Comparison of ENCODE assay signal across 8 cellular contexts in the genomic region with DNA sequence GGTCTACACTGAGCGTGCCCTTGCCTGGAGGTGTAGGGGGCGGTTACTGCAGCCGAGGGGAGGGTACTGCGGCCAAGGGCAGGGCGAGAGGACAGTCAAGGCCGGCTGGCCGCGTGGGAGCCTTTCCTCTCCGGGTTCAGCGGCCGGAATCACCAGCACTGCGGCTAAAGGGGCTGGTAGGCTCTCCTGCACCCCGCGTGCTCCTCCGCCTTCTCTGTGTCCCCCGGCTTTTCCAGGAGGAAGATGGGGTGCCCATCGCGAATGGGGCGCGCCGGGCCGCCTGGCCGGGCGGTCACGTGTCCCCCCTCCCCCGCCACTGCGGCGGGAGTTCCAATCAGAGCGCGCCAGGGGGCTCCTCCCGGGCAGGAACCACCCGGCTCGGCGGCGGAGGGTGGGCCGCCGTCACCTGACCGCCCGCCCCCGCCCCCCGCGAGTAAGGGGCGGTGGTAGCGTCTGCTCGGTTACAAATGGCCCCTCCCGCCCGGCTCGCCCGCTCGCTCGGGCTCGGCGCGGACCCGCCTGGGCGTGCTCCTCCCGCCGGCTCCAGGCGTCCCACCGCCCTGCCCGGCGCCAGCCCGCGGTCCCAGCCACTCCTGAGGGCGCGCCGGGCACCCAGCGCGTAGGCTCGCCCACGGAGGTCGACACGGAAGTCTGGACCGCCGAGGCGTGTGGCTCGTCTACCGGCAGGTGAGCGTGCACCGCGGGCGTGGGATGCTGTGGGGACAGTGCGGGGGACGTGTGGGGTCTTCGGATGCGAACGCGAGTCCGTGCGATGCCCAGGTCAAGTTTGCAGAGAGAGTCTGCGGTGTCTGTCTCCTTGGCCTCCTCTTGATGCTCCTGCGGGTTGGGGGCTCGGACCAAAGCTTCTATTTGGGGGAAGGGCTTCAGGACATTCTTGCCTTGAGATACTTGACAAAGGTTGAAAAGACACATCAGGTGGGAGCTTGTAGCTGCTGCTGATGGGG.
DNase-seq lines count a peak whose midpoint lies in the region; ATAC-seq and TF ChIP-seq lines count a peak whose summit lies in the region.

No MANE protein-coding gene starts in this region.

- H3K27me3 Mint-ChIP-seq in activated CD8-positive, alpha-beta memory T cell treated with anti-CD3 and anti-CD28 coated beads, Interleukin-2, amount 10 ng/mL, durations not matched to agents 7 days and 5 days: peaks cover 78% of the 10 kb centered on the region

- DNase-seq in activated CD8-positive, alpha-beta memory T cell treated with anti-CD3 and anti-CD28 coated beads, Interleukin-2, amount 10 ng/mL, durations not matched to agents 7 days and 5 days: no peak
- DNase-seq in activated CD8-positive, alpha-beta memory T cell treated with anti-CD3 and anti-CD28 coated beads, Interleukin-2, amount 50 U/mL, for 48 hours: no peak
- DNase-seq in SK-MEL-5 (ENCODE audit: low read depth, low spot score): peak; percentile 54
- DNase-seq in esophagus muscularis mucosa (ENCODE audit: extremely low spot score): no peak
- peak; percentile 84 for DNase-seq in myocyte (ENCODE audit: low read depth)
- no peak for DNase-seq in NCI-H1436 treated with DMSO at 0.1 percent for 48 hours (lab: John Stamatoyannopoulos, UW)
- no peak for DNase-seq in NCI-H2196 (lab: John Stamatoyannopoulos, UW; ENCODE audit: unreplicated experiment)

- intact Hi-C loops in esophagus muscularis mucosa (cut with DNase I): no loop called here

- in situ Hi-C loops in SK-MEL-5 (cut with HindIII; ENCODE audit: low pct_unique_long_range_greater_than_20kb, low sequenced_read_pairs): no loop called here

- 4% methylated on average over 14 of the region's 93 CpGs for WGBS in esophagus muscularis mucosa

- peaks cover 47 to 53% (median 53%) of the 10 kb centered on the region in 4 donors for H3K4me1 ChIP-seq in esophagus muscularis mucosa

- no peak overlapping the region for H3K27ac ChIP-seq in esophagus muscularis mucosa (replicated peaks in 1 of 4)

- no peaks in the 10 kb centered on the region for H3K9me3 Mint-ChIP-seq in activated CD8-positive, alpha-beta memory T cell treated with anti-CD3 and anti-CD28 coated beads, Interleukin-2, amount 10 ng/mL, durations not matched to agents 7 days and 5 days (ENCODE audit: low read depth)

- peaks cover 14 to 93% (median 59%) of the 10 kb centered on the region in 4 donors for H3K27me3 ChIP-seq in esophagus muscularis mucosa

- ATAC-seq in activated CD8-positive, alpha-beta memory T cell treated with anti-CD3 and anti-CD28 coated beads, Interleukin-2, amount 10 ng/mL, durations not matched to agents 7 days and 5 days: no peak
- peak; percentile 40 for ATAC-seq in HG03103 (IDR thresholded peaks at IDR 0.05; ENCODE audit: low read depth, unreplicated experiment)

- peaks cover 36% of the 10 kb centered on the region for H3K4me1 Mint-ChIP-seq in activated CD8-positive, alpha-beta memory T cell treated with anti-CD3 and anti-CD28 coated beads, Interleukin-2, amount 10 ng/mL, durations not matched to agents 7 days and 5 days

- TF ChIP-seq EP300 in esophagus muscularis mucosa (IDR thresholded peaks at IDR 0.05): no peak

- H3K4me3 Mint-ChIP-seq in activated CD8-positive, alpha-beta memory T cell treated with anti-CD3 and anti-CD28 coated beads, Interleukin-2, amount 10 ng/mL, durations not matched to agents 7 days and 5 days: no peak overlapping the region

- CTCF ChIA-PET in activated CD8-positive, alpha-beta memory T cell treated with anti-CD3 and anti-CD28 coated beads, Interleukin-2, amount 10 ng/mL, durations not matched to agents 7 days and 5 days (lab: Charles Lee): no interaction called here

- no peaks in the 10 kb centered on the region for H3K36me3 ChIP-seq in esophagus muscularis mucosa

- no peak for TF ChIP-seq POLR2A in esophagus muscularis mucosa (IDR thresholded peaks at IDR 0.05; ENCODE audit: low read depth)

- H3K36me3 Mint-ChIP-seq in activated CD8-positive, alpha-beta memory T cell treated with anti-CD3 and anti-CD28 coated beads, Interleukin-2, amount 10 ng/mL, durations not matched to agents 7 days and 5 days: peaks cover 5% of the 10 kb centered on the region

- H3K9me3 ChIP-seq in esophagus muscularis mucosa: no peaks in the 10 kb centered on the region

- H3K27ac Mint-ChIP-seq in activated CD8-positive, alpha-beta memory T cell treated with anti-CD3 and anti-CD28 coated beads, Interleukin-2, amount 10 ng/mL, durations not matched to agents 7 days and 5 days: peak overlapping the region; percentile 46

- no peak for TF ChIP-seq CTCF in esophagus muscularis mucosa (IDR thresholded peaks at IDR 0.05)

- H3K4me3 ChIP-seq in esophagus muscularis mucosa: peak overlapping the region; percentile 53 to 62 (median 58)

Comparison
In these comparisons a context has a peak if more than half of its experiments do, and no peak if none do; other contexts are left out.
1. DNase-seq: peak in SK-MEL-5 (single experiment) and myocyte (single experiment); none in activated CD8-positive, alpha-beta memory T cell treated with anti-CD3 and anti-CD28 coated beads, Interleukin-2, amount 10 ng/mL, durations not matched to agents 7 days and 5 days (single experiment), activated CD8-positive, alpha-beta memory T cell treated with anti-CD3 and anti-CD28 coated beads, Interleukin-2, amount 50 U/mL, for 48 hours (single experiment), esophagus muscularis mucosa (single experiment), NCI-H1436 treated with DMSO at 0.1 percent for 48 hours (single experiment) and NCI-H2196 (single experiment).